1 cellular context compared by ENCODE assay signal in the genomic region with DNA sequence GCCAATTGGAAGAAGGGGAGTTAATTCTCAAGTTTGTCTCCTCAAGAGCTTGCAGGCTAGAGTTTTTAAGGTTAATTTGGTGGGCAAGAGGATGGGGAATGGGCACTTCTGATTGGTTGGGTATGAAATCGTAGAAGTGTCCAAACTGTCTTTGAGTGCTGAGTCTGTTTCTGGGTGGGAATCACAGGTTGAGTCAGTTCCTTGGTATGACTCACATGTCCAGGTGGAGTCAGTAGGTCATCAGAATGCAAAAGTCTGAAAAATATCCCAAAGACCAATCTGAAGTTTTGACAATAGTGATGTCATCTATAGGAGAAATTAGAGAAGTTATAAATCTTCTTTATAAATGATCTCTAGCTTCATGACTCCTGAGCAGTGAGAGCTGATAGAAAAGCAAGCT.
TF ChIP-seq lines count a peak whose summit lies in the region.

No MANE protein-coding gene starts in this region.

TF ChIP-seq in GM12878, 131 proteins besides CTCF, POLR2A, EP300 and RAD21:
- TF ChIP-seq, protein P1, sequence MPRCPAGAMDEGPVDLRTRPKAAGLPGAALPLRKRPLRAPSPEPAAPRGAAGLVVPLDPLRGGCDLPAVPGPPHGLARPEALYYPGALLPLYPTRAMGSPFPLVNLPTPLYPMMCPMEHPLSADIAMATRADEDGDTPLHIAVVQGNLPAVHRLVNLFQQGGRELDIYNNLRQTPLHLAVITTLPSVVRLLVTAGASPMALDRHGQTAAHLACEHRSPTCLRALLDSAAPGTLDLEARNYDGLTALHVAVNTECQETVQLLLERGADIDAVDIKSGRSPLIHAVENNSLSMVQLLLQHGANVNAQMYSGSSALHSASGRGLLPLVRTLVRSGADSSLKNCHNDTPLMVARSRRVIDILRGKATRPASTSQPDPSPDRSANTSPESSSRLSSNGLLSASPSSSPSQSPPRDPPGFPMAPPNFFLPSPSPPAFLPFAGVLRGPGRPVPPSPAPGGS (IDR thresholded peaks at IDR 0.05; ENCODE audit: borderline replicate concordance, insufficient read depth, low read depth, low read length, poor library complexity, severe bottlenecking), result no peak
- TF ChIP-seq STAT3 (IDR thresholded peaks at IDR 0.05; ENCODE audit: low read depth, low read length) (no peak), PML (IDR thresholded peaks at IDR 0.05; ENCODE audit: low read length) (no peak), RUNX3 (IDR thresholded peaks at IDR 0.05; ENCODE audit: low read length) (no peak), CBX5 (IDR thresholded peaks at IDR 0.05; ENCODE audit: low read depth) (no peak), DPF2 (IDR thresholded peaks at IDR 0.05) (no peak), MEF2A (IDR thresholded peaks at IDR 0.05; ENCODE audit: insufficient read depth, low read depth, low read length) (no peak), JUNB (IDR thresholded peaks at IDR 0.05) (no peak), RAD51 (IDR thresholded peaks at IDR 0.05) (no peak), MTA2 (IDR thresholded peaks at IDR 0.05; ENCODE audit: low read depth) (no peak), SIX5 (IDR thresholded peaks at IDR 0.05; ENCODE audit: low read depth, low read length, severe bottlenecking) (no peak), TARDBP (IDR thresholded peaks at IDR 0.05; ENCODE audit: borderline replicate concordance) (no peak), NR2C1 (IDR thresholded peaks at IDR 0.05) (no peak), POU2F2 (IDR thresholded peaks at IDR 0.05; ENCODE audit: borderline replicate concordance, low read depth, low read length) (no peak), ZNF217 (IDR thresholded peaks at IDR 0.05) (no peak)
- TF ChIP-seq, protein P2, sequence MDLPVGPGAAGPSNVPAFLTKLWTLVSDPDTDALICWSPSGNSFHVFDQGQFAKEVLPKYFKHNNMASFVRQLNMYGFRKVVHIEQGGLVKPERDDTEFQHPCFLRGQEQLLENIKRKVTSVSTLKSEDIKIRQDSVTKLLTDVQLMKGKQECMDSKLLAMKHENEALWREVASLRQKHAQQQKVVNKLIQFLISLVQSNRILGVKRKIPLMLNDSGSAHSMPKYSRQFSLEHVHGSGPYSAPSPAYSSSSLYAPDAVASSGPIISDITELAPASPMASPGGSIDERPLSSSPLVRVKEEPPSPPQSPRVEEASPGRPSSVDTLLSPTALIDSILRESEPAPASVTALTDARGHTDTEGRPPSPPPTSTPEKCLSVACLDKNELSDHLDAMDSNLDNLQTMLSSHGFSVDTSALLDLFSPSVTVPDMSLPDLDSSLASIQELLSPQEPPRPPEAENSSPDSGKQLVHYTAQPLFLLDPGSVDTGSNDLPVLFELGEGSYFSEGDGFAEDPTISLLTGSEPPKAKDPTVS (IDR thresholded peaks at IDR 0.05; ENCODE audit: low read depth, low read length), result no peak
- TF ChIP-seq, protein P3, sequence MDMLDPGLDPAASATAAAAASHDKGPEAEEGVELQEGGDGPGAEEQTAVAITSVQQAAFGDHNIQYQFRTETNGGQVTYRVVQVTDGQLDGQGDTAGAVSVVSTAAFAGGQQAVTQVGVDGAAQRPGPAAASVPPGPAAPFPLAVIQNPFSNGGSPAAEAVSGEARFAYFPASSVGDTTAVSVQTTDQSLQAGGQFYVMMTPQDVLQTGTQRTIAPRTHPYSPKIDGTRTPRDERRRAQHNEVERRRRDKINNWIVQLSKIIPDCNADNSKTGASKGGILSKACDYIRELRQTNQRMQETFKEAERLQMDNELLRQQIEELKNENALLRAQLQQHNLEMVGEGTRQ (IDR thresholded peaks at IDR 0.05; ENCODE audit: borderline replicate concordance, low read depth, low read length), result no peak
- TF ChIP-seq, protein P4, sequence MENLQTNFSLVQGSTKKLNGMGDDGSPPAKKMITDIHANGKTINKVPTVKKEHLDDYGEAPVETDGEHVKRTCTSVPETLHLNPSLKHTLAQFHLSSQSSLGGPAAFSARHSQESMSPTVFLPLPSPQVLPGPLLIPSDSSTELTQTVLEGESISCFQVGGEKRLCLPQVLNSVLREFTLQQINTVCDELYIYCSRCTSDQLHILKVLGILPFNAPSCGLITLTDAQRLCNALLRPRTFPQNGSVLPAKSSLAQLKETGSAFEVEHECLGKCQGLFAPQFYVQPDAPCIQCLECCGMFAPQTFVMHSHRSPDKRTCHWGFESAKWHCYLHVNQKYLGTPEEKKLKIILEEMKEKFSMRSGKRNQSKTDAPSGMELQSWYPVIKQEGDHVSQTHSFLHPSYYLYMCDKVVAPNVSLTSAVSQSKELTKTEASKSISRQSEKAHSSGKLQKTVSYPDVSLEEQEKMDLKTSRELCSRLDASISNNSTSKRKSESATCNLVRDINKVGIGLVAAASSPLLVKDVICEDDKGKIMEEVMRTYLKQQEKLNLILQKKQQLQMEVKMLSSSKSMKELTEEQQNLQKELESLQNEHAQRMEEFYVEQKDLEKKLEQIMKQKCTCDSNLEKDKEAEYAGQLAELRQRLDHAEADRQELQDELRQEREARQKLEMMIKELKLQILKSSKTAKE (IDR thresholded peaks at IDR 0.05; ENCODE audit: low read depth, poor library complexity, severe bottlenecking), result no peak
- TF ChIP-seq, protein P5, sequence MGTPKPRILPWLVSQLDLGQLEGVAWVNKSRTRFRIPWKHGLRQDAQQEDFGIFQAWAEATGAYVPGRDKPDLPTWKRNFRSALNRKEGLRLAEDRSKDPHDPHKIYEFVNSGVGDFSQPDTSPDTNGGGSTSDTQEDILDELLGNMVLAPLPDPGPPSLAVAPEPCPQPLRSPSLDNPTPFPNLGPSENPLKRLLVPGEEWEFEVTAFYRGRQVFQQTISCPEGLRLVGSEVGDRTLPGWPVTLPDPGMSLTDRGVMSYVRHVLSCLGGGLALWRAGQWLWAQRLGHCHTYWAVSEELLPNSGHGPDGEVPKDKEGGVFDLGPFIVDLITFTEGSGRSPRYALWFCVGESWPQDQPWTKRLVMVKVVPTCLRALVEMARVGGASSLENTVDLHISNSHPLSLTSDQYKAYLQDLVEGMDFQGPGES (IDR thresholded peaks at IDR 0.05), result no peak
